Comparison of ENCODE assay signal across 22 cellular contexts in the genomic region with DNA sequence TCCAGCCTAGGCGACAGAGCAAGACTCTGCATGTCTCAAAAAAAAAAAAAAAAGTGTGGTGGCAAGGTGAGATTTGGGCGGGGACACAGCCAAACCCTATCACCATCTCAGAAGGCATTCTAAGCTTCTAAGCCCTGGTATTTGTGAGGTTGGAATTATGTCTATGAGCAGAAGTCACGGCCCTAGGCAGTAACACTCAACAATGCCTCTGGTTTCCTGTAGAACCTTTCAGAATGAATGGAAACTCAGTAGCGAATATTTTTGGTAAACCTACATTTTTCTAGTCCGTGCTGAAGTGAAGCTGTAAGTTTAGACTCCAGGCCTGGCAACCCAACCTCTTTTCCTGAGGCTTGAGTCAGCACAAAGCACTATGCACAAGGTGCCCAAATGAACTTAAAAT.
DNase-seq lines count a peak whose midpoint lies in the region; ATAC-seq, FAIRE-seq and TF ChIP-seq lines count a peak whose summit lies in the region.
"Had no signal": no experiment of that assay in that cellular context is flagged by ENCODE, and none has a peak within 500 bp of the region (broad histone marks: within the 10 kb centered on the region; RNA-seq: fewer than 3 reads in every experiment).

No MANE protein-coding gene starts in this region.

- H3K27me3 Mint-ChIP-seq in activated CD4-positive, alpha-beta T cell treated with anti-CD3 and anti-CD28 coated beads for 36 hours = no peaks in the 10 kb centered on the region
- H3K27me3 Mint-ChIP-seq in activated T-helper 1 cell treated with anti-CD3 and anti-CD28 coated beads, Interleukin-12 subunit alpha, Interleukin-12 subunit beta, Interleukin-2, Interleukin-4 antibody, amounts not matched to agents 30 ng/mL and 10 ng/mL and 1 ng/mL, durations not matched to agents 14 hours and 24 hours and 36 hours (ENCODE audit: insufficient read depth) = peaks cover 2% of the 10 kb centered on the region

- intact Hi-C loops in activated CD4-positive, alpha-beta T cell treated with anti-CD3 and anti-CD28 coated beads for 36 hours (cut with DNase I, micrococcal nuclease) = no loop called here
- intact Hi-C loops in activated T-helper 1 cell treated with anti-CD3 and anti-CD28 coated beads, Interleukin-12 subunit alpha, Interleukin-12 subunit beta, Interleukin-2, Interleukin-4 antibody, amounts not matched to agents 30 ng/mL and 10 ng/mL and 1 ng/mL, durations not matched to agents 14 hours and 24 hours and 36 hours (cut with micrococcal nuclease) = loop anchor here (1.0 kb wide), 3 partner anchors 27 to 81 kb away; no protein-coding TSS in a partner anchor

- peak; percentile 41 for FAIRE-seq in GM12891 (lab: Jason Lieb, UNC)

- peak; percentile 94 for ATAC-seq in activated CD4-positive, alpha-beta T cell treated with anti-CD3 and anti-CD28 coated beads for 36 hours
- ATAC-seq in foreskin keratinocyte (no peak), GM18907 (IDR thresholded peaks at IDR 0.05; ENCODE audit: unreplicated experiment) (no peak), GM21515 (IDR thresholded peaks at IDR 0.05; ENCODE audit: unreplicated experiment) (no peak)
- ATAC-seq: Panc1, WTC11 had no signal

- no peaks in the 10 kb centered on the region for H3K27me3 ChIP-seq in foreskin keratinocyte
- H3K27me3 ChIP-seq: BE2C, suprapubic skin, vagina had no signal

- H3K9me3 Mint-ChIP-seq in activated CD4-positive, alpha-beta T cell treated with anti-CD3 and anti-CD28 coated beads for 36 hours (ENCODE audit: low read depth) = no peaks in the 10 kb centered on the region
- H3K9me3 Mint-ChIP-seq in activated T-helper 1 cell treated with anti-CD3 and anti-CD28 coated beads, Interleukin-12 subunit alpha, Interleukin-12 subunit beta, Interleukin-2, Interleukin-4 antibody, amounts not matched to agents 30 ng/mL and 10 ng/mL and 1 ng/mL, durations not matched to agents 14 hours and 24 hours and 36 hours = no peaks in the 10 kb centered on the region
- H3K9me3 Mint-ChIP-seq: WTC11 had no signal

- no peaks in the 10 kb centered on the region for H3K36me3 Mint-ChIP-seq in activated CD4-positive, alpha-beta T cell treated with anti-CD3 and anti-CD28 coated beads for 36 hours (ENCODE audit: low read depth)
- peaks cover 7% of the 10 kb centered on the region for H3K36me3 Mint-ChIP-seq in activated T-helper 1 cell treated with anti-CD3 and anti-CD28 coated beads, Interleukin-12 subunit alpha, Interleukin-12 subunit beta, Interleukin-2, Interleukin-4 antibody, amounts not matched to agents 30 ng/mL and 10 ng/mL and 1 ng/mL, durations not matched to agents 14 hours and 24 hours and 36 hours (ENCODE audit: low read depth)
- H3K36me3 Mint-ChIP-seq: WTC11 had no signal

- peak; percentile 29 for DNase-seq in activated CD4-positive, alpha-beta T cell treated with anti-CD3 and anti-CD28 coated beads for 36 hours
- DNase-seq in activated CD4-positive, alpha-beta T cell treated with anti-CD3 and anti-CD28 coated beads for 1 hour = no peak
- no peak for DNase-seq in GM12891 (ENCODE audit: insufficient read length, low spot score)
- no peak for DNase-seq in activated T-helper 1 cell treated with anti-CD3 and anti-CD28 coated beads, Interleukin-12 subunit alpha, Interleukin-12 subunit beta, Interleukin-2, Interleukin-4 antibody, amounts not matched to agents 30 ng/mL and 10 ng/mL and 1 ng/mL, durations not matched to agents 14 hours and 24 hours and 36 hours (ENCODE audit: low spot score)
- peak; percentile 27 to 55 for DNase-seq in foreskin keratinocyte
- no peak for DNase-seq in NCI-H2227 treated with DMSO at 0.1 percent for 48 hours (lab: John Stamatoyannopoulos, UW)
- DNase-seq: 8988T; activated gamma-delta T cell; amygdala; BE2C; central memory CD4-positive, alpha-beta T cell; erythroblast; NCI-H1105 treated with DMSO at 0.1 percent for 48 hours; NCI-H2081 treated with DMSO at 0.1 percent for 48 hours; retina had no signal

- CTCF ChIA-PET in activated CD4-positive, alpha-beta T cell treated with anti-CD3 and anti-CD28 coated beads for 36 hours (lab: Charles Lee) = interaction anchor here (0.5 to 1.4 kb wide), 2 partner anchors 9 to 12 kb away, joined by 3 to 4 read pairs; no protein-coding TSS in a partner anchor

- H3K4me1 ChIP-seq in foreskin keratinocyte = no peaks in the 10 kb centered on the region
- H3K4me1 ChIP-seq: BE2C, vagina had no signal

- POLR2A ChIA-PET in activated CD4-positive, alpha-beta T cell treated with anti-CD3 and anti-CD28 coated beads for 36 hours (lab: Charles Lee) = interaction anchor here (0.6 to 1.0 kb wide), 3 partner anchors 19 to 1003 kb away, joined by 3 to 5 read pairs (median 4); partner anchors contain the start of gene CDNF

- TF ChIP-seq POLR2A in GM12891 (IDR thresholded peaks at IDR 0.05; ENCODE audit: low read depth, low read length) = no peak

- no peak for TF ChIP-seq CTCF in foreskin keratinocyte (conservative IDR thresholded peaks at IDR 0.05)

- H3K4me3 Mint-ChIP-seq in activated CD4-positive, alpha-beta T cell treated with anti-CD3 and anti-CD28 coated beads for 36 hours = no peak overlapping the region
- H3K4me3 Mint-ChIP-seq in activated T-helper 1 cell treated with anti-CD3 and anti-CD28 coated beads, Interleukin-12 subunit alpha, Interleukin-12 subunit beta, Interleukin-2, Interleukin-4 antibody, amounts not matched to agents 30 ng/mL and 10 ng/mL and 1 ng/mL, durations not matched to agents 14 hours and 24 hours and 36 hours = no peak overlapping the region
- H3K4me3 Mint-ChIP-seq: WTC11 had no signal

- H3K4me1 Mint-ChIP-seq in activated CD4-positive, alpha-beta T cell treated with anti-CD3 and anti-CD28 coated beads for 36 hours = peaks cover 27% of the 10 kb centered on the region
- H3K4me1 Mint-ChIP-seq in activated T-helper 1 cell treated with anti-CD3 and anti-CD28 coated beads, Interleukin-12 subunit alpha, Interleukin-12 subunit beta, Interleukin-2, Interleukin-4 antibody, amounts not matched to agents 30 ng/mL and 10 ng/mL and 1 ng/mL, durations not matched to agents 14 hours and 24 hours and 36 hours (ENCODE audit: low read depth) = peaks cover 38% of the 10 kb centered on the region
- H3K4me1 Mint-ChIP-seq: WTC11 had no signal

- H3K27ac ChIP-seq in foreskin keratinocyte = no peak overlapping the region
- H3K27ac ChIP-seq: SK-N-MC, suprapubic skin, vagina had no signal

- H3K27ac Mint-ChIP-seq in activated CD4-positive, alpha-beta T cell treated with anti-CD3 and anti-CD28 coated beads for 36 hours = no peak overlapping the region
- H3K27ac Mint-ChIP-seq in activated T-helper 1 cell treated with anti-CD3 and anti-CD28 coated beads, Interleukin-12 subunit alpha, Interleukin-12 subunit beta, Interleukin-2, Interleukin-4 antibody, amounts not matched to agents 30 ng/mL and 10 ng/mL and 1 ng/mL, durations not matched to agents 14 hours and 24 hours and 36 hours = peak overlapping the region; percentile 40
- H3K27ac Mint-ChIP-seq: WTC11 had no signal

TF ChIP-seq in GM12891, 5 proteins besides CTCF, POLR2A, EP300 and RAD21:
- no peak for TF ChIP-seq PAX5 (IDR thresholded peaks at IDR 0.05; ENCODE audit: insufficient read depth, low read length, severe bottlenecking)

Comparison
In these comparisons a context has a peak if more than half of its experiments do, and no peak if none do; other contexts are left out.
1. DNase-seq: peak in activated CD4-positive, alpha-beta T cell treated with anti-CD3 and anti-CD28 coated beads for 36 hours (single experiment) and foreskin keratinocyte (2 of 2); none in activated CD4-positive, alpha-beta T cell treated with anti-CD3 and anti-CD28 coated beads for 1 hour (single experiment), GM12891 (single experiment), activated T-helper 1 cell treated with anti-CD3 and anti-CD28 coated beads, Interleukin-12 subunit alpha, Interleukin-12 subunit beta, Interleukin-2, Interleukin-4 antibody, amounts not matched to agents 30 ng/mL and 10 ng/mL and 1 ng/mL, durations not matched to agents 14 hours and 24 hours and 36 hours (single experiment) and NCI-H2227 treated with DMSO at 0.1 percent for 48 hours (single experiment).